In genomic region chr18:59139615-59140286, GRCh38 we compare ENCODE assay signal across 1 cellular context.
A peak's percentile ranks its signal among the peaks of the same experiment; 100 is the strongest.
TF ChIP-seq lines count a peak whose summit lies in the region.

SEC11C (plus strand) TSS chr18:59139884; CDS start chr18:59139949, 65 bp downstream.

TF ChIP-seq in H1, 55 proteins besides CTCF, POLR2A, EP300 and RAD21 (continued from another document):
- 0 out of 2 replicates have a peak, but pooled peaks have one; percentile 27 for TF ChIP-seq SUZ12 (IDR thresholded peaks at IDR 0.05; ENCODE audit: low read length)
- TF ChIP-seq TEAD4 (IDR thresholded peaks at IDR 0.05; ENCODE audit: low read depth, low read length) = 0 out of 2 replicates have a peak, but pooled peaks have one; percentile 5
- TF ChIP-seq EGR1 (IDR thresholded peaks at IDR 0.05; ENCODE audit: borderline replicate concordance, low read depth, low read length) = no peak; the same call in 1 of the 2 replicates
- peak; percentile 98 for TF ChIP-seq RBBP5 (IDR thresholded peaks at IDR 0.05; ENCODE audit: borderline replicate concordance, low read depth, low read length)
- TF ChIP-seq CBX8 (IDR thresholded peaks at IDR 0.05; ENCODE audit: borderline replicate concordance, low read depth, low read length) = no peak
- TF ChIP-seq BRCA1 (IDR thresholded peaks at IDR 0.05; ENCODE audit: low read depth, low read length) = no peak
- TF ChIP-seq SP1 (IDR thresholded peaks at IDR 0.05; ENCODE audit: low read depth, low read length) = 0 out of 2 replicates have a peak, but pooled peaks have one; percentile 3
- TF ChIP-seq TAF7 (optimal IDR thresholded peaks at IDR 0.05; ENCODE audit: borderline replicate concordance, low read depth, low read length) = peak; percentile 27
- TF ChIP-seq GABPA (IDR thresholded peaks at IDR 0.05; ENCODE audit: borderline replicate concordance, insufficient read depth, low read length) = no peak
- peak; percentile 96 for TF ChIP-seq USF2 (IDR thresholded peaks at IDR 0.05; ENCODE audit: low read length)
- TF ChIP-seq SIN3A (conservative IDR thresholded peaks at IDR 0.05 in 1 of 2, IDR thresholded peaks at IDR 0.05 in 1 of 2; ENCODE audit: low read depth in 1 of 2, low read length in 2 of 2) = peak in 1 of 2 experiments; percentile 71; a peak in 1 of 4 replicates
- TF ChIP-seq SP4 (IDR thresholded peaks at IDR 0.05; ENCODE audit: low read length) = peak; percentile 71; the same call in 1 of the 2 replicates
- TF ChIP-seq KDM1A (IDR thresholded peaks at IDR 0.05; ENCODE audit: borderline replicate concordance, low read length) = 0 out of 2 replicates have a peak, but pooled peaks have one; percentile 23
- TF ChIP-seq CREB1 (IDR thresholded peaks at IDR 0.05) = peak; percentile 66
- TF ChIP-seq, protein P1, sequence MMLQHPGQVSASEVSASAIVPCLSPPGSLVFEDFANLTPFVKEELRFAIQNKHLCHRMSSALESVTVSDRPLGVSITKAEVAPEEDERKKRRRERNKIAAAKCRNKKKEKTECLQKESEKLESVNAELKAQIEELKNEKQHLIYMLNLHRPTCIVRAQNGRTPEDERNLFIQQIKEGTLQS (IDR thresholded peaks at IDR 0.05; ENCODE audit: insufficient read depth, low read depth, low read length) = peak; percentile 96
- TF ChIP-seq KDM4A (IDR thresholded peaks at IDR 0.05; ENCODE audit: low read depth, low read length, severe bottlenecking) = peak; percentile 99
- peak; percentile 36; the same call in 1 of the 2 replicates for TF ChIP-seq E2F6 (IDR thresholded peaks at IDR 0.05)
- TF ChIP-seq ASH2L (IDR thresholded peaks at IDR 0.05; ENCODE audit: low read length) = peak; percentile 98
- TF ChIP-seq, protein P2, sequence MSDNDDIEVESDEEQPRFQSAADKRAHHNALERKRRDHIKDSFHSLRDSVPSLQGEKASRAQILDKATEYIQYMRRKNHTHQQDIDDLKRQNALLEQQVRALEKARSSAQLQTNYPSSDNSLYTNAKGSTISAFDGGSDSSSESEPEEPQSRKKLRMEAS (IDR thresholded peaks at IDR 0.05) = peak; percentile 67
- TF ChIP-seq PHF8 (conservative IDR thresholded peaks at IDR 0.05; ENCODE audit: low read depth, low read length) = peak; percentile 73
